11 cellular contexts compared by ENCODE assay signal in the genomic region with DNA sequence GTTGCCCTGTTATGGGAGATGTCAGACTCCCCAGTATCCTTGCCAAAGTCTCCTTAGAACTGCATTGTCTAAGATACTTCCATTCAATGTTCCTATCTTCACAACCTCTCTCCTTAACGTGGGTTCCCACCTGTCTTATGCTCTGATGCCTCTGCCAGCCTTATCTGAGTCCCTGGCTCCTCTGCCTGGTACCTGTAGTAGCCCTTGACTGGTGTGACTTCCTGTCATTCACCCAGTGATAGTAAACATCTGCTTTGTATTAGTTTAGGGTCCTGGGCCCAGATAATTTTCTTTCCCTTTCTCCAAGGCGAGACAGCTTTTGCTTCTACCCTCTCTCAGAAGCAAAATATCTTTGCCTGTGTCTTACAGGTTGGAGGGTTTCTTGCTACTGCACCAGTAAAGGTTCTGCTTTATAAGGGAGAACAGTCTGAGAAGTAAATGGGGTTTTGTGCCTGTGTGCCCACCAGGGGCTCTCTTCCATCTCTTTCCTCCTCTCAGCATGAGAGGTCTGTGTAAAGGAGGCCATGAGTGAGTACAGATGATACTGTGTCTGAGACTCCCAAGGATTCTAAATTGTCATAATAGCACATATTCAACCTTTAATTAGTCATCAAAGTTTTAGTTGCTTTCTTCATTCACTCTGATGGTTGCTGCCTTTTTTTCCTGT.
DNase-seq lines count a peak whose midpoint lies in the region; ATAC-seq, FAIRE-seq and TF ChIP-seq lines count a peak whose summit lies in the region.
"Had no signal": no experiment of that assay in that cellular context is flagged by ENCODE, and none has a peak within 500 bp of the region (broad histone marks: within the 10 kb centered on the region; RNA-seq: fewer than 3 reads in every experiment).

No MANE protein-coding gene starts in this region.

- FAIRE-seq in D721Med (lab: Jason Lieb, UNC), result no peak

- ATAC-seq in SK-N-SH treated with all-trans-retinoic acid at 6 μM for 48 hours, result peak; percentile 79
- no peak for ATAC-seq in GM21423 (IDR thresholded peaks at IDR 0.05; ENCODE audit: unreplicated experiment)

- peak; percentile 31 for TF ChIP-seq CTCF in D721Med (IDR thresholded peaks at IDR 0.05; ENCODE audit: insufficient read depth, missing control alignments)

- no peak for DNase-seq in D721Med (ENCODE audit: insufficient read length, low spot score)
- peak; percentile 30 for DNase-seq in HCEC 1CT
- DNase-seq in iris pigment epithelial cell (ENCODE audit: low read depth), result peak; percentile 27
- DNase-seq in NCI-H2196 treated with DMSO at 0.1 percent for 48 hours (lab: John Stamatoyannopoulos, UW; ENCODE audit: unreplicated experiment), result no peak
- no peak for DNase-seq in NCI-H2081 (lab: John Stamatoyannopoulos, UW)
- no peak for DNase-seq in NCI-H524 treated with DMSO at 0.1 percent for 48 hours (lab: John Stamatoyannopoulos, UW)
- DNase-seq: activated CD4-positive, alpha-beta memory T cell treated with anti-CD3 and anti-CD28 coated beads for 36 hours; caudate nucleus; posterior cingulate gyrus had no signal

TF ChIP-seq in SK-N-SH treated with all-trans-retinoic acid at 6 μM for 48 hours, 23 proteins besides CTCF, POLR2A, EP300 and RAD21:
- TF ChIP-seq PPARA (CRISPR knock-in tag; IDR thresholded peaks at IDR 0.05; ENCODE audit: borderline replicate concordance) (no peak), ZNF70 (CRISPR knock-in tag; IDR thresholded peaks at IDR 0.05) (peak; percentile 82; the same call in 1 of the 2 replicates)
- TF ChIP-seq, protein P1, sequence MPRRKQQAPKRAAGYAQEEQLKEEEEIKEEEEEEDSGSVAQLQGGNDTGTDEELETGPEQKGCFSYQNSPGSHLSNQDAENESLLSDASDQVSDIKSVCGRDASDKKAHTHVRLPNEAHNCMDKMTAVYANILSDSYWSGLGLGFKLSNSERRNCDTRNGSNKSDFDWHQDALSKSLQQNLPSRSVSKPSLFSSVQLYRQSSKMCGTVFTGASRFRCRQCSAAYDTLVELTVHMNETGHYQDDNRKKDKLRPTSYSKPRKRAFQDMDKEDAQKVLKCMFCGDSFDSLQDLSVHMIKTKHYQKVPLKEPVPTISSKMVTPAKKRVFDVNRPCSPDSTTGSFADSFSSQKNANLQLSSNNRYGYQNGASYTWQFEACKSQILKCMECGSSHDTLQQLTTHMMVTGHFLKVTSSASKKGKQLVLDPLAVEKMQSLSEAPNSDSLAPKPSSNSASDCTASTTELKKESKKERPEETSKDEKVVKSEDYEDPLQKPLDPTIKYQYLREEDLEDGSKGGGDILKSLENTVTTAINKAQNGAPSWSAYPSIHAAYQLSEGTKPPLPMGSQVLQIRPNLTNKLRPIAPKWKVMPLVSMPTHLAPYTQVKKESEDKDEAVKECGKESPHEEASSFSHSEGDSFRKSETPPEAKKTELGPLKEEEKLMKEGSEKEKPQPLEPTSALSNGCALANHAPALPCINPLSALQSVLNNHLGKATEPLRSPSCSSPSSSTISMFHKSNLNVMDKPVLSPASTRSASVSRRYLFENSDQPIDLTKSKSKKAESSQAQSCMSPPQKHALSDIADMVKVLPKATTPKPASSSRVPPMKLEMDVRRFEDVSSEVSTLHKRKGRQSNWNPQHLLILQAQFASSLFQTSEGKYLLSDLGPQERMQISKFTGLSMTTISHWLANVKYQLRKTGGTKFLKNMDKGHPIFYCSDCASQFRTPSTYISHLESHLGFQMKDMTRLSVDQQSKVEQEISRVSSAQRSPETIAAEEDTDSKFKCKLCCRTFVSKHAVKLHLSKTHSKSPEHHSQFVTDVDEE (CRISPR knock-in tag; IDR thresholded peaks at IDR 0.05), result no peak

Comparison
In these comparisons a context has a peak if more than half of its experiments do, and no peak if none do; other contexts are left out.
1. DNase-seq: peak in HCEC 1CT (single experiment) and iris pigment epithelial cell (single experiment); none in D721Med (single experiment), NCI-H2196 treated with DMSO at 0.1 percent for 48 hours (single experiment), NCI-H2081 (0 of 2) and NCI-H524 treated with DMSO at 0.1 percent for 48 hours (single experiment).